ENCODE assay signal across 1 cellular context in the genomic region with DNA sequence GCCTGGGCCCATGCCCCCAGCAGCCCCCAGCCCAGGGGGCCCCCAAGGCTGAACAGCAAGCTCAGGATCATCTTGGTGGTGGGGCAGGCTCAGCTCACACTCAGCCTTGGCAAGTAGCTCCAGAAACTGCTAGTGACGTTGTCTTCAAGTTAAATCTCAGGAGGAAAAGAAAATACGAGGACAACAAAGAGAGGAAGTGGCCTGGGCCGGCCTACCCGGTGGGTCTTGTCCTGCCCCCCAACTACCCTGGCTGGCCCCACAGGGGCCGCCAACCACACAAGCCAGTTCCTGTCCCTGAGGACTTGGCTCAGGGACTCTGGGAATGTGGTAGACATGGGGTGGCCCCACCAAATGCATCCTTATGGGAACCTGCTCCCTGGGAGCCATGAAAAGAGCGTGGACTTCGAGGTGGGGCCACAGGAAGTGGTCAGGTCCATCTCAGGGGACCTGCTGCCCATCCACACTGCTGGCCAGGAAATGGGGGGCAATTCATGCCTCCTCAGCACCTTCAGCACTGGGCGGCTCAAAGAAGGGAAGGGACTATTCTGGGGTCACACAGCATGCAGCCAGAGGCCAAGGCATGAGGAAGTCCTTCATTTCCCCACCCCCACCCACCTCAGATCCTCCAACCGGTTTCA.
TF ChIP-seq lines count a peak whose summit lies in the region.

A gene with protein sequence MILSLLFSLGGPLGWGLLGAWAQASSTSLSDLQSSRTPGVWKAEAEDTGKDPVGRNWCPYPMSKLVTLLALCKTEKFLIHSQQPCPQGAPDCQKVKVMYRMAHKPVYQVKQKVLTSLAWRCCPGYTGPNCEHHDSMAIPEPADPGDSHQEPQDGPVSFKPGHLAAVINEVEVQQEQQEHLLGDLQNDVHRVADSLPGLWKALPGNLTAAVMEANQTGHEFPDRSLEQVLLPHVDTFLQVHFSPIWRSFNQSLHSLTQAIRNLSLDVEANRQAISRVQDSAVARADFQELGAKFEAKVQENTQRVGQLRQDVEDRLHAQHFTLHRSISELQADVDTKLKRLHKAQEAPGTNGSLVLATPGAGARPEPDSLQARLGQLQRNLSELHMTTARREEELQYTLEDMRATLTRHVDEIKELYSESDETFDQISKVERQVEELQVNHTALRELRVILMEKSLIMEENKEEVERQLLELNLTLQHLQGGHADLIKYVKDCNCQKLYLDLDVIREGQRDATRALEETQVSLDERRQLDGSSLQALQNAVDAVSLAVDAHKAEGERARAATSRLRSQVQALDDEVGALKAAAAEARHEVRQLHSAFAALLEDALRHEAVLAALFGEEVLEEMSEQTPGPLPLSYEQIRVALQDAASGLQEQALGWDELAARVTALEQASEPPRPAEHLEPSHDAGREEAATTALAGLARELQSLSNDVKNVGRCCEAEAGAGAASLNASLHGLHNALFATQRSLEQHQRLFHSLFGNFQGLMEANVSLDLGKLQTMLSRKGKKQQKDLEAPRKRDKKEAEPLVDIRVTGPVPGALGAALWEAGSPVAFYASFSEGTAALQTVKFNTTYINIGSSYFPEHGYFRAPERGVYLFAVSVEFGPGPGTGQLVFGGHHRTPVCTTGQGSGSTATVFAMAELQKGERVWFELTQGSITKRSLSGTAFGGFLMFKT (minus strand): TSS at position 145 of the 638 bp plus-strand sequence. CDS start 74 bp downstream, at position 71.

TF ChIP-seq in H1, 55 proteins besides CTCF, POLR2A, EP300 and RAD21:
- no peak for TF ChIP-seq TEAD4 (IDR thresholded peaks at IDR 0.05; ENCODE audit: low read depth, low read length)
- no peak for TF ChIP-seq ASH2L (IDR thresholded peaks at IDR 0.05; ENCODE audit: low read length)
- TF ChIP-seq CEBPB (IDR thresholded peaks at IDR 0.05; ENCODE audit: low read depth, low read length), result no peak
- TF ChIP-seq TBP (IDR thresholded peaks at IDR 0.05; ENCODE audit: low read depth, low read length), result no peak
- TF ChIP-seq POLR2AphosphoS5 (IDR thresholded peaks at IDR 0.05; ENCODE audit: low read depth, low read length), result no peak
- no peak for TF ChIP-seq SIN3A (conservative IDR thresholded peaks at IDR 0.05 in 1 of 2, IDR thresholded peaks at IDR 0.05 in 1 of 2; ENCODE audit: low read depth in 1 of 2, low read length in 2 of 2)
- TF ChIP-seq, protein P1, sequence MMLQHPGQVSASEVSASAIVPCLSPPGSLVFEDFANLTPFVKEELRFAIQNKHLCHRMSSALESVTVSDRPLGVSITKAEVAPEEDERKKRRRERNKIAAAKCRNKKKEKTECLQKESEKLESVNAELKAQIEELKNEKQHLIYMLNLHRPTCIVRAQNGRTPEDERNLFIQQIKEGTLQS (IDR thresholded peaks at IDR 0.05; ENCODE audit: insufficient read depth, low read depth, low read length), result no peak
- no peak for TF ChIP-seq YY1 (IDR thresholded peaks at IDR 0.05; ENCODE audit: low read depth, low read length)
- no peak for TF ChIP-seq RFX5 (IDR thresholded peaks at IDR 0.05; ENCODE audit: borderline replicate concordance, low read depth, low read length)
- no peak for TF ChIP-seq SRF (IDR thresholded peaks at IDR 0.05; ENCODE audit: low read depth, low read length)
- TF ChIP-seq SIRT6 (IDR thresholded peaks at IDR 0.05; ENCODE audit: low read length), result no peak
- TF ChIP-seq, protein P2, sequence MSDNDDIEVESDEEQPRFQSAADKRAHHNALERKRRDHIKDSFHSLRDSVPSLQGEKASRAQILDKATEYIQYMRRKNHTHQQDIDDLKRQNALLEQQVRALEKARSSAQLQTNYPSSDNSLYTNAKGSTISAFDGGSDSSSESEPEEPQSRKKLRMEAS (IDR thresholded peaks at IDR 0.05), result no peak
- TF ChIP-seq, protein P3, sequence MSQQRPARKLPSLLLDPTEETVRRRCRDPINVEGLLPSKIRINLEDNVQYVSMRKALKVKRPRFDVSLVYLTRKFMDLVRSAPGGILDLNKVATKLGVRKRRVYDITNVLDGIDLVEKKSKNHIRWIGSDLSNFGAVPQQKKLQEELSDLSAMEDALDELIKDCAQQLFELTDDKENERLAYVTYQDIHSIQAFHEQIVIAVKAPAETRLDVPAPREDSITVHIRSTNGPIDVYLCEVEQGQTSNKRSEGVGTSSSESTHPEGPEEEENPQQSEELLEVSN (IDR thresholded peaks at IDR 0.05), result no peak
- TF ChIP-seq SAP30 (IDR thresholded peaks at IDR 0.05; ENCODE audit: insufficient read depth, insufficient replicate concordance, low read length), result no peak
- TF ChIP-seq BCL11A (IDR thresholded peaks at IDR 0.05; ENCODE audit: low read depth in 2 of 2, low read length in 2 of 2), result no peak
- TF ChIP-seq SUZ12 (IDR thresholded peaks at IDR 0.05; ENCODE audit: low read length), result no peak
